ENCODE assay signal across 8 cellular contexts in the genomic region with DNA sequence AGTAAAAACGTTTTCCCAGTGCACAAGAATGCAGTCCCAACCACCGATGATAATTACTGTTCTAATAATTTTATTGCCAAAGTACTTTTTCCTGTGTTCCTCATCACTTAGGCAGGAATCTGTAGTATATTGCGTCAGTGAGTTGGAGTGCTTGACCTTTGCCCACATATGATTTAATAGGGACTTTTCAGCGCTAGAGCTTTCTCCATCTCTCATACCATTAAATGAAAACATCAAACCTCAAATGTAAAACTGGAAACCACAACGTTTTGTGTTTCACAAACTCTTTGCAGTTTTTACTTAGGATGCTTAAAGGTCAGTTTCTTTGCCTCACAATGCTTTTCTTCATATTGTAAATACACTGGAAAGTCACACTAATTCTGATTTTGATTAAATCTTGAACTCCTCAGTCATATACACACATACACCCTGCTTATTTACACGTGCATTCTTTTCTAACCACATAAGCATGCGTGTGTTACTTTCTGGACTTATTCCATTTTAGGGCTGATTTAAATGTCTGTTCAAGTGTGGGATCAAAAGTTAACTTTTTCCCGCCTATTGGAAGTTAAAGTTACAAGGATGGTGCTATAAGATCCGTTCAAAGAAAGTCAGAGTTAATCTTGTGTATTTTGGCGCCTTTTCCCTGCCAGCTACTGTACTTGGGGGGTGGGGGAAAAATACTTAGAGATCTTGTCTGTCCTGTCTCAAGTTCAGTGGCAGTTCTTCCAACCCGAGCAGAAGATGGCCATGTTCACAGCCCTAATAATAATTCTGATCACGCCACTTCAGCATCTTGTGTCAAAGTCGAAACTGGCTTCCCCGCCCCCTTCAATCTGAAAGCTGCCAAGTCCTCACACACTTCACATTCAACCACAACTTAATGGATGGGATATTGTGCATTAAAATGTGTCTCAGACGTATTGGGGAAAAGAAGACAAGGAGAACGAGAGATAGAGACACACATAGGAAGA. TPM values are rescaled to one million over a fixed set of nuclear protein-coding genes. Genes with fewer than 3 reads are reported as not detected.
DNase-seq lines count a peak whose midpoint lies in the region; ATAC-seq and TF ChIP-seq lines count a peak whose summit lies in the region.

No MANE protein-coding gene starts in this region.

- H3K27me3 ChIP-seq in BLaER1 treated with 17β-estradiol and CSF1 and Interleukin-3, amounts not matched to agents 10 nM and 100 nM: peaks cover 0 to 8% (median 0%) of the 10 kb centered on the region in 11 experiments; a peak in 1 of 22 replicates
- no peaks in the 10 kb centered on the region for H3K27me3 ChIP-seq in skeletal muscle tissue (ENCODE audit: control insufficient read depth in 3 of 3, insufficient read depth in 3 of 3, low read length in 3 of 3)

- H3K9me3 ChIP-seq in BLaER1 treated with 17β-estradiol and CSF1 and Interleukin-3, amounts not matched to agents 10 nM and 100 nM (replicated peaks in 1 of 11): peaks cover 0 to 10% (median 8%) of the 10 kb centered on the region in 11 experiments; a peak in 17 of 22 replicates
- no peaks in the 10 kb centered on the region for H3K9me3 ChIP-seq in skeletal muscle tissue (ENCODE audit: control insufficient read depth in 3 of 3, low read length in 3 of 3)

- TF ChIP-seq CTCF in WTC11 (IDR thresholded peaks at IDR 0.05): no peak

- POLR2A ChIA-PET in HEK293T (lab: Yijun Ruan, JAX): no interaction called here
- POLR2A ChIA-PET in WTC11 (lab: Charles Lee): no interaction called here

- no peak for DNase-seq in HEK293T (ENCODE audit: extremely low spot score)
- no peak for DNase-seq in WTC11 (ENCODE audit: low spot score)
- DNase-seq in head of caudate nucleus: peak in 37 of 42 donors; percentile 39 to 87 (median 67)
- no peak for DNase-seq in MV-4-11 (lab: John Stamatoyannopoulos, UW)

- CTCF ChIA-PET in HEK293T (lab: Yijun Ruan, JAX): no interaction called here
- CTCF ChIA-PET in WTC11 (lab: Charles Lee): interaction anchor here (0.8 to 1.3 kb wide), 2 partner anchors 27 to 31 kb away, joined by 3 read pairs; no protein-coding TSS in a partner anchor

- peak overlapping the region; percentile 84 for H3K4me3 Mint-ChIP-seq in WTC11

- H3K4me3 ChIP-seq in BLaER1 treated with 17β-estradiol and CSF1 and Interleukin-3, amounts not matched to agents 10 nM and 100 nM: peak overlapping the region in 6 of 10 experiments; percentile 71 to 83 (median 78); a peak in 6 of 20 replicates
- H3K4me3 ChIP-seq in skeletal muscle tissue (ENCODE audit: low read length in 3 of 3): peak overlapping the region; percentile 74 to 79 (median 79)

- H3K27me3 Mint-ChIP-seq in WTC11 (ENCODE audit: low read depth): peaks cover 56% of the 10 kb centered on the region

- H3K4me1 Mint-ChIP-seq in WTC11: peaks cover 63% of the 10 kb centered on the region

- no peaks in the 10 kb centered on the region for H3K9me3 Mint-ChIP-seq in WTC11

- H3K27ac Mint-ChIP-seq in WTC11: no peak overlapping the region

- no peaks in the 10 kb centered on the region for H3K36me3 ChIP-seq in BLaER1 treated with 17β-estradiol and CSF1 and Interleukin-3, amounts not matched to agents 10 nM and 100 nM
- no peaks in the 10 kb centered on the region for H3K36me3 ChIP-seq in skeletal muscle tissue (ENCODE audit: control insufficient read depth in 3 of 3, insufficient read depth in 3 of 3, low read length in 3 of 3)

- intact Hi-C loops in head of caudate nucleus (cut with DNase I): no loop called here

- peak overlapping the region; percentile 58 to 94 (median 80); a peak in 21 of 22 replicates for H3K4me2 ChIP-seq in BLaER1 treated with 17β-estradiol and CSF1 and Interleukin-3, amounts not matched to agents 10 nM and 100 nM

- peak overlapping the region in 1 of 11 experiments; percentile 95; a peak in 2 of 22 replicates for H3K27ac ChIP-seq in BLaER1 treated with 17β-estradiol and CSF1 and Interleukin-3, amounts not matched to agents 10 nM and 100 nM
- H3K27ac ChIP-seq in skeletal muscle tissue (ENCODE audit: low read depth, low read length): peak overlapping the region; percentile 95

- H3K4me1 ChIP-seq in BLaER1 treated with 17β-estradiol and CSF1 and Interleukin-3, amounts not matched to agents 10 nM and 100 nM: peaks cover 19 to 44% (median 27%) of the 10 kb centered on the region in 10 experiments
- H3K4me1 ChIP-seq in skeletal muscle tissue (ENCODE audit: control insufficient read depth in 3 of 3, insufficient read depth in 3 of 3, low read length in 3 of 3): peaks cover 28 to 56% (median 29%) of the 10 kb centered on the region in 3 donors

- no peaks in the 10 kb centered on the region for H3K36me3 Mint-ChIP-seq in WTC11

- H3K9ac ChIP-seq in BLaER1 treated with 17β-estradiol and CSF1 and Interleukin-3, amounts not matched to agents 10 nM and 100 nM: peak overlapping the region in 5 of 11 experiments; percentile 89 to 97 (median 91); a peak in 6 of 22 replicates
- peak overlapping the region; percentile 77 to 91 (median 90) for H3K9ac ChIP-seq in skeletal muscle tissue (ENCODE audit: low read depth in 1 of 3, low read length in 3 of 3)

- ATAC-seq in WTC11: no peak
- no peak for ATAC-seq in HG02798 (IDR thresholded peaks at IDR 0.05; ENCODE audit: poor library complexity, unreplicated experiment)
- ATAC-seq in HG03025 (IDR thresholded peaks at IDR 0.05; ENCODE audit: low FRiP score, unreplicated experiment): no peak

- H4K20me1 ChIP-seq in BLaER1 treated with 17β-estradiol and CSF1 and Interleukin-3, amounts not matched to agents 10 nM and 100 nM: no peaks in the 10 kb centered on the region

TF ChIP-seq in HEK293T, 16 proteins besides CTCF, POLR2A, EP300 and RAD21:
- TF ChIP-seq ELF4 (IDR thresholded peaks at IDR 0.05) (no peak), TARDBP (IDR thresholded peaks at IDR 0.05) (no peak), L3MBTL2 (conservative IDR thresholded peaks at IDR 0.05) (peak; percentile 43; the same call in 1 of the 2 replicates), CTBP1 (IDR thresholded peaks at IDR 0.05; ENCODE audit: borderline replicate concordance) (peak; percentile 44; the same call in 1 of the 2 replicates), SP1 (IDR thresholded peaks at IDR 0.05) (no peak)
- TF ChIP-seq, protein P1, sequence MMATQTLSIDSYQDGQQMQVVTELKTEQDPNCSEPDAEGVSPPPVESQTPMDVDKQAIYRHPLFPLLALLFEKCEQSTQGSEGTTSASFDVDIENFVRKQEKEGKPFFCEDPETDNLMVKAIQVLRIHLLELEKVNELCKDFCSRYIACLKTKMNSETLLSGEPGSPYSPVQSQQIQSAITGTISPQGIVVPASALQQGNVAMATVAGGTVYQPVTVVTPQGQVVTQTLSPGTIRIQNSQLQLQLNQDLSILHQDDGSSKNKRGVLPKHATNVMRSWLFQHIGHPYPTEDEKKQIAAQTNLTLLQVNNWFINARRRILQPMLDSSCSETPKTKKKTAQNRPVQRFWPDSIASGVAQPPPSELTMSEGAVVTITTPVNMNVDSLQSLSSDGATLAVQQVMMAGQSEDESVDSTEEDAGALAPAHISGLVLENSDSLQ (IDR thresholded peaks at IDR 0.05): peak; percentile 26; the same call in 1 of the 2 replicates

TF ChIP-seq in WTC11, 78 proteins besides CTCF, POLR2A, EP300 and RAD21:
- TF ChIP-seq HMGA2 (CRISPR knock-in tag; IDR thresholded peaks at IDR 0.05) (no peak), CBFB (CRISPR knock-in tag; IDR thresholded peaks at IDR 0.05; ENCODE audit: low read depth) (no peak)
TF ChIP-seq in WTC11: peak in this region for 0.

RNA-seq across cellular contexts. Expression of gene NFIB, which starts 6.6 kb away (rescaled TPM):
- total RNA-seq in WTC11 (2021): 7.1 to 12.5 TPM (median 7.4 TPM) in 3 replicates
- 95.0 TPM for total RNA-seq in skeletal muscle tissue

Comparison
In these comparisons a context has a peak if more than half of its experiments do, and no peak if none do; other contexts are left out.
1. DNase-seq: peak in head of caudate nucleus (37 of 42); none in HEK293T (single experiment), WTC11 (single experiment) and MV-4-11 (single experiment).